Comparison of ENCODE assay signal across 11 cellular contexts in the genomic region with DNA sequence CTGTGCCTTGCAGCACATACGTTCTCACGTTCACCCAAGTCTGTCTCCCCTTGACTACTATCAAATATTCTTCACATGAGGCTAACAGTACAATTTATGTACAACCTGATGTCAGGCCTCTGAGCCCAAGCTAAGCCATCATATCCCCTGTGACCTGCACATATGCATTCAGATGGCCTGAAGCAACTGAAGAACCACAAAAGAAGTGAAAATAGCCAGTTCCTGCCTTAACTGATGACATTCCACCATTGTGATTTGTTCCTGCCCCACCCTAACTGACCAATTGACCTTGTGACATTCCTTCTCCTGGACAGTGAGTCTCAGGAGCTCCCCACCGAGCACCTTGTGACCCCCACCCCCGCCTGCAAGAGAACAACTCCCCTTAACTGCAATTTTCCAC. TPM values are rescaled to one million over a fixed set of nuclear protein-coding genes. Genes with fewer than 3 reads are reported as not detected.
A peak's percentile ranks its signal among the peaks of the same experiment; 100 is the strongest.
DNase-seq lines count a peak whose midpoint lies in the region; ATAC-seq, FAIRE-seq and TF ChIP-seq lines count a peak whose summit lies in the region.
"Not testable (repeated sequence)": the region's sequence is repeated elsewhere in the genome, so short reads cannot be mapped to it uniquely, and the experiment has no call there.
"Had no signal": no experiment of that assay in that cellular context is flagged by ENCODE, and none has a peak within 500 bp of the region (broad histone marks: within the 10 kb centered on the region; RNA-seq: fewer than 3 reads in every experiment).

No MANE protein-coding gene starts in this region.

- TF ChIP-seq CTCF in A549 (IDR thresholded peaks at IDR 0.05); Calu3 (IDR thresholded peaks at IDR 0.05; ENCODE audit: unreplicated experiment); HCT116 (IDR thresholded peaks at IDR 0.05 in 2 of 3, conservative IDR thresholded peaks at IDR 0.05 in 1 of 3; ENCODE audit: borderline replicate concordance in 1 of 3, insufficient read depth in 1 of 3, low read depth in 2 of 3, low read length in 2 of 3); VCaP (conservative IDR thresholded peaks at IDR 0.05); endothelial cell (IDR thresholded peaks at IDR 0.05; ENCODE audit: unreplicated experiment); progenitor cell of endocrine pancreas (IDR thresholded peaks at IDR 0.05; ENCODE audit: unreplicated experiment): not testable (repeated sequence)

- not testable (repeated sequence) for H3K4me3 Mint-ChIP-seq in Calu3 (ENCODE audit: low read depth, unreplicated experiment); endothelial cell (ENCODE audit: unreplicated experiment); progenitor cell of endocrine pancreas (ENCODE audit: low read depth)

- H3K9me3 Mint-ChIP-seq in Calu3 (ENCODE audit: low read depth, unreplicated experiment) (peaks cover 18% of the 10 kb centered on the region), progenitor cell of endocrine pancreas (ENCODE audit: low read depth) (peaks cover 21% of the 10 kb centered on the region)
- not testable (repeated sequence) for H3K9me3 Mint-ChIP-seq in endothelial cell (ENCODE audit: unreplicated experiment)

- not testable (repeated sequence) for TF ChIP-seq EP300 in A549 (IDR thresholded peaks at IDR 0.05)

- H2AFZ ChIP-seq in HCT116 (ENCODE audit: low read depth, low read length, poor library complexity, severe bottlenecking); mesenchymal stem cell (ENCODE audit: low read depth, low read length): not testable (repeated sequence)

- ATAC-seq in A549, HCT116: not testable (repeated sequence)

- DNase-seq in A549 (ENCODE audit: low read depth in 1 of 2, low spot score in 1 of 2): peak in 1 of 2 experiments; percentile 38
- not testable (repeated sequence) for DNase-seq in Calu3; HCT116 (ENCODE audit: low read depth, low spot score); endothelial cell (ENCODE audit: low spot score); mesenchymal stem cell; progenitor cell of endocrine pancreas (ENCODE audit: low spot score, unreplicated experiment)

- peak overlapping the region; percentile 99 for H2AK5ac ChIP-seq in mesenchymal stem cell (ENCODE audit: low read length, severe bottlenecking)

- FAIRE-seq in A549 (lab: Jason Lieb, UNC): not testable (repeated sequence)

- H4K8ac ChIP-seq in mesenchymal stem cell (ENCODE audit: low read length): not testable (repeated sequence)

- H3K4me3 ChIP-seq in A549; HCT116 (replicated peaks in 1 of 2; ENCODE audit: low read depth in 1 of 2, low read length in 2 of 2); mesenchymal stem cell (ENCODE audit: insufficient read depth in 1 of 2, low read depth in 1 of 2, low read length in 2 of 2): not testable (repeated sequence)

- TF ChIP-seq RAD21 in A549 (conservative IDR thresholded peaks at IDR 0.05 in 1 of 2, IDR thresholded peaks at IDR 0.05 in 1 of 2); HCT116 (IDR thresholded peaks at IDR 0.05; ENCODE audit: low read depth): not testable (repeated sequence)

- peaks cover 70% of the 10 kb centered on the region for H3K4me1 ChIP-seq in A549
- not testable (repeated sequence) for H3K4me1 ChIP-seq in HCT116 (ENCODE audit: control insufficient read depth in 1 of 2, insufficient read depth in 2 of 2, low read length in 2 of 2); mesenchymal stem cell (ENCODE audit: control insufficient read depth, insufficient read depth, low read depth, low read length)

- H3K18ac ChIP-seq in mesenchymal stem cell (ENCODE audit: low read depth in 1 of 2, low read length in 2 of 2): not testable (repeated sequence)

- not testable (repeated sequence) for H2BK15ac ChIP-seq in mesenchymal stem cell (ENCODE audit: low read depth, poor library complexity, severe bottlenecking)

- H3K14ac ChIP-seq in mesenchymal stem cell (ENCODE audit: low read length in 2 of 2): not testable (repeated sequence)

- WGBS in A549 (ENCODE audit: missing lambda C conversion rate): 49% methylated on average over 3 of the region's 4 CpGs
- WGBS in mesenchymal stem cell: 91% methylated on average over 4 of the region's 4 CpGs

- not testable (repeated sequence) for H3K27me3 ChIP-seq in HCT116 (ENCODE audit: insufficient read depth, low read length); mesenchymal stem cell (ENCODE audit: control insufficient read depth in 1 of 2, insufficient read depth in 1 of 2, low read length in 2 of 2)

- H4K91ac ChIP-seq in mesenchymal stem cell (ENCODE audit: low read length): not testable (repeated sequence)

- RAD21 ChIA-PET in HCT116 (lab: Charles Lee; ENCODE audit: low non-redundant PET in 1 of 2, low total read pairs in 2 of 2, uncharacterized antibody in 2 of 2, unreplicated experiment in 2 of 2): not testable (repeated sequence)

- not testable (repeated sequence) for H3K27me3 Mint-ChIP-seq in Calu3 (ENCODE audit: unreplicated experiment); endothelial cell (ENCODE audit: unreplicated experiment); progenitor cell of endocrine pancreas

- not testable (repeated sequence) for BruUV-seq in Calu3 (replicated peaks; lab: Mats Ljungman, UMichigan); HCT116 (replicated peaks; lab: Mats Ljungman, UMichigan)

- H2BK120ac ChIP-seq in mesenchymal stem cell (ENCODE audit: low read depth, low read length): not testable (repeated sequence)

- peaks cover 71% of the 10 kb centered on the region for H3K4me1 Mint-ChIP-seq in Calu3 (ENCODE audit: low read depth, unreplicated experiment)
- H3K4me1 Mint-ChIP-seq in endothelial cell (ENCODE audit: unreplicated experiment): peaks cover 22% of the 10 kb centered on the region
- H3K4me1 Mint-ChIP-seq in progenitor cell of endocrine pancreas (ENCODE audit: low read depth): peaks cover 25% of the 10 kb centered on the region

- not testable (repeated sequence) for H4K20me1 ChIP-seq in HCT116 (ENCODE audit: insufficient read depth)

- not testable (repeated sequence) for H3K4ac ChIP-seq in mesenchymal stem cell (ENCODE audit: low read depth in 1 of 2, low read length in 2 of 2)

- not testable (repeated sequence) for H3K9me2 ChIP-seq in HCT116 (ENCODE audit: insufficient read depth)

- peak overlapping the region; percentile 72 to 85 for H3K27ac ChIP-seq in A549
- H3K27ac ChIP-seq in HCT116 (ENCODE audit: low read depth, low read length): not testable (repeated sequence)
- H3K27ac ChIP-seq in VCaP: peak overlapping the region; percentile 37; the same call in 1 of the 2 replicates
- H3K27ac ChIP-seq in mesenchymal stem cell (ENCODE audit: low read length, poor library complexity, severe bottlenecking): peak overlapping the region; percentile 99

- H3K27ac Mint-ChIP-seq in Calu3 (ENCODE audit: unreplicated experiment) (peak overlapping the region; percentile 24), endothelial cell (ENCODE audit: unreplicated experiment) (peak overlapping the region; percentile 49), progenitor cell of endocrine pancreas (peak overlapping the region; percentile 81)

- peak overlapping the region; percentile 99 for H2BK5ac ChIP-seq in mesenchymal stem cell (ENCODE audit: low read depth, low read length, poor library complexity, severe bottlenecking)

- CTCF ChIA-PET in A549 (lab: Yijun Ruan, JAX): interaction anchor here (0.7 to 1.6 kb wide), 4 partner anchors 10 to 63 kb away, joined by 3 to 6 read pairs (median 3); no protein-coding TSS in a partner anchor
- CTCF ChIA-PET in Calu3 (lab: Charles Lee); HCT116 (lab: Charles Lee): not testable (repeated sequence)

- peaks cover 19% of the 10 kb centered on the region for H3K36me3 Mint-ChIP-seq in Calu3 (ENCODE audit: insufficient read depth, unreplicated experiment)
- H3K36me3 Mint-ChIP-seq in endothelial cell (ENCODE audit: low read depth, unreplicated experiment): not testable (repeated sequence)
- peaks cover 18% of the 10 kb centered on the region for H3K36me3 Mint-ChIP-seq in progenitor cell of endocrine pancreas (ENCODE audit: insufficient read depth)

- not testable (repeated sequence) for H3K36me3 ChIP-seq in HCT116 (ENCODE audit: control insufficient read depth in 1 of 2, insufficient read depth in 2 of 2, low read length in 2 of 2); mesenchymal stem cell (ENCODE audit: control insufficient read depth in 1 of 2, insufficient read depth in 2 of 2, low read depth in 1 of 2, low read length in 2 of 2)

- H3K9ac ChIP-seq in HCT116 (ENCODE audit: low read length); mesenchymal stem cell (ENCODE audit: low read length): not testable (repeated sequence)

- not testable (repeated sequence) for TF ChIP-seq POLR2A in A549 (IDR thresholded peaks at IDR 0.05; ENCODE audit: low read length); HCT116 (IDR thresholded peaks at IDR 0.05; ENCODE audit: borderline replicate concordance, extremely low read depth, insufficient read depth, insufficient read length)

- peaks cover 13% of the 10 kb centered on the region for H3K79me1 ChIP-seq in mesenchymal stem cell (replicated peaks; ENCODE audit: low read length, poor library complexity, severe bottlenecking)

- H2BK12ac ChIP-seq in mesenchymal stem cell (ENCODE audit: low read length in 2 of 2): not testable (repeated sequence)

- POLR2A ChIA-PET in A549 (lab: Yijun Ruan, JAX); HCT116 (lab: Charles Lee): not testable (repeated sequence)

- H3K4me2 ChIP-seq in A549: peak overlapping the region; percentile 59
- not testable (repeated sequence) for H3K4me2 ChIP-seq in HCT116 (ENCODE audit: low read length); mesenchymal stem cell (ENCODE audit: low read length, poor library complexity, severe bottlenecking)

- H3K79me2 ChIP-seq in HCT116 (ENCODE audit: insufficient read depth, low read length): not testable (repeated sequence)

- intact Hi-C loops in Calu3 (cut with micrococcal nuclease; ENCODE audit: unreplicated experiment); HCT116 (cut with micrococcal nuclease): not testable (repeated sequence)

- H3K23ac ChIP-seq in mesenchymal stem cell (ENCODE audit: low read length in 2 of 2): not testable (repeated sequence)

- not testable (repeated sequence) for H3K9me3 ChIP-seq in A549; HCT116 (ENCODE audit: control insufficient read depth in 1 of 2, insufficient read depth in 1 of 2, low read depth in 1 of 2, low read length in 2 of 2)
- peaks cover 10% of the 10 kb centered on the region for H3K9me3 ChIP-seq in mesenchymal stem cell (ENCODE audit: control insufficient read depth, low read length)

RNA-seq across cellular contexts. Expression of gene DCDC2, which starts 46.1 kb away (rescaled TPM):
- polyA plus RNA-seq in A549 (2011; rRNA removed) (7.9 and 9.4 TPM in 2 replicates), A549 (2017; fragmentation: RNase III; extraction: RNeasy Plus Mini Kit Qiagen cat#74134 plus additional on column Dnase treatment) (7.9 to 9.1 TPM (median 8.0 TPM) in 3 replicates)
- polyA plus RNA-seq in A549 (2012; cell fraction: cytosol; rRNA removed): 2.9 TPM in 2 replicates
- 3.4 and 3.5 TPM in 2 replicates for polyA plus RNA-seq in A549 (2012; cell fraction: nucleus; rRNA removed)
- polyA minus RNA-seq in A549 (2011; rRNA and poly(A)+ RNA removed): 3.8 and 7.2 TPM in 2 replicates
- total RNA-seq in Calu3 (2022) (80.4 and 91.8 TPM in 2 replicates), HCT116 (2021; ENCODE audit: unreplicated experiment) (0.17 TPM), endothelial cell (ENCODE audit: unreplicated experiment) (0.13 TPM), progenitor cell of endocrine pancreas (22.2 and 28.2 TPM in 2 replicates)
- polyA plus RNA-seq in HCT116 (2012): 0.02 and 0.03 TPM in 2 replicates
- 0.04 TPM for polyA plus RNA-seq in mesenchymal stem cell (2013, experiment 1 of 2)
- polyA plus RNA-seq in mesenchymal stem cell (2013, experiment 2 of 2): 0.08 TPM
- total RNA-seq: CD8-positive, alpha-beta memory T cell; GM23248; HFFc6 had no signal
- polyA plus RNA-seq: CD14-positive monocyte; CD8-positive, alpha-beta memory T cell; GM23248 had no signal

Comparison
In these comparisons a context has a peak if more than half of its experiments do, and no peak if none do; other contexts are left out.
1. H3K27ac Mint-ChIP-seq: peak in every context shown above with its lines; median percentile 81 in progenitor cell of endocrine pancreas; 49 in endothelial cell; 24 in Calu3.
2. RNA of gene DCDC2, which starts 46.1 kb away (total RNA-seq): 80.4 to 91.8 TPM in Calu3 and 22.2 to 28.2 TPM in progenitor cell of endocrine pancreas; 0.17 TPM in HCT116 (single experiment) and 0.13 TPM in endothelial cell (single experiment); every median in the first group is over 10 times any median in the second.